19 cellular contexts compared by ENCODE assay signal in genomic region chr14:105385698-105386365, GRCh38. TPM values are rescaled to one million over a fixed set of nuclear protein-coding genes. Genes with fewer than 3 reads are reported as not detected.
DNase-seq lines count a peak whose midpoint lies in the region; ATAC-seq, FAIRE-seq and TF ChIP-seq lines count a peak whose summit lies in the region.
"Had no signal": no experiment of that assay in that cellular context is flagged by ENCODE, and none has a peak within 500 bp of the region (broad histone marks: within the 10 kb centered on the region; RNA-seq: fewer than 3 reads in every experiment).

No MANE protein-coding gene starts in this region.

- POLR2A ChIA-PET in K562 (lab: Yijun Ruan, JAX): no interaction called here

- H3K27ac Mint-ChIP-seq in nephron progenitor cell: no peak overlapping the region

- H3K4me2 ChIP-seq in BLaER1 (no peak overlapping the region), K562 (ENCODE audit: insufficient read depth, low read length) (no peak overlapping the region), osteoblast (ENCODE audit: insufficient read depth, low read length) (no peak overlapping the region)

- no peaks in the 10 kb centered on the region for H3K4me1 Mint-ChIP-seq in nephron progenitor cell

- H3K4me1 ChIP-seq in BLaER1: peaks cover 59% of the 10 kb centered on the region
- H3K4me1 ChIP-seq in K562 (replicated peaks in 1 of 2; ENCODE audit: control insufficient read depth in 2 of 2, insufficient read depth in 2 of 2, low read length in 2 of 2): peaks cover 0 to 31% of the 10 kb centered on the region in 2 experiments; a peak in 2 of 5 replicates
- no peaks in the 10 kb centered on the region for H3K4me1 ChIP-seq in kidney (ENCODE audit: control insufficient read depth in 1 of 2, insufficient read depth in 1 of 2, low read depth in 1 of 2, low read length in 2 of 2)
- no peaks in the 10 kb centered on the region for H3K4me1 ChIP-seq in osteoblast (ENCODE audit: insufficient read depth, low read length)
- peaks cover 0 to 5% (median 2%) of the 10 kb centered on the region in 4 donors for H3K4me1 ChIP-seq in Peyer's patch
- H3K4me1 ChIP-seq: SJSA1 had no signal

- CTCF ChIA-PET in K562 (lab: Yijun Ruan, JAX; ENCODE audit: low intra/inter-chr PET ratio): no interaction called here

- 65% methylated on average over 5 of the region's 22 CpGs for WGBS in K562 (ENCODE audit: insufficient coverage, low coverage, missing lambda C conversion rate)

- DNase-seq in K562 (ENCODE audit: extremely low read depth in 1 of 4, low spot score in 3 of 4): no peak
- peak; percentile 63 for DNase-seq in kidney
- peak; percentile 78 for DNase-seq in osteoblast (ENCODE audit: insufficient read length, low spot score, missing footprints)
- no peak for DNase-seq in Peyer's patch
- no peak for DNase-seq in T1000 (lab: John Stamatoyannopoulos, UW)
- no peak for DNase-seq in nephron progenitor cell
- DNase-seq: DMS 273 treated with DMSO at 0.1 percent for 48 hours, H7, NCI-H1105 treated with DMSO at 0.1 percent for 48 hours, NCI-H1694 treated with DMSO at 0.1 percent for 48 hours, NCI-H2107, NCI-H345, NCI-H524 treated with DMSO at 0.1 percent for 48 hours had no signal

- peaks cover 5% of the 10 kb centered on the region for H3K36me3 Mint-ChIP-seq in nephron progenitor cell (ENCODE audit: low read depth)

- in situ Hi-C loops in K562 (cut with MboI): no loop called here

- no peaks in the 10 kb centered on the region for H3K27me3 Mint-ChIP-seq in nephron progenitor cell (ENCODE audit: low read depth, poor library complexity)

- H2AFZ ChIP-seq in K562 (ENCODE audit: low read depth, low read length) (no peak overlapping the region), osteoblast (ENCODE audit: low read length) (no peak overlapping the region)

- ATAC-seq in K562 (no peak), HG03521 (IDR thresholded peaks at IDR 0.05; ENCODE audit: unreplicated experiment) (no peak)

- no peaks in the 10 kb centered on the region for H3K79me2 ChIP-seq in K562 (ENCODE audit: control insufficient read depth, insufficient read depth, low read length)
- H3K79me2 ChIP-seq in osteoblast (ENCODE audit: insufficient read depth, low read length): no peaks in the 10 kb centered on the region

- no peak overlapping the region for H3K4me3 ChIP-seq in BLaER1
- no peak overlapping the region for H3K4me3 ChIP-seq in K562
- no peak overlapping the region for H3K4me3 ChIP-seq in kidney (ENCODE audit: low read length in 2 of 2)
- H3K4me3 ChIP-seq in osteoblast (ENCODE audit: insufficient read depth, low read length): no peak overlapping the region
- no peak overlapping the region for H3K4me3 ChIP-seq in Peyer's patch
- H3K4me3 ChIP-seq: SJSA1 had no signal

- no peak for FAIRE-seq in K562 (lab: Jason Lieb, UNC)
- no peak for FAIRE-seq in kidney (lab: Jason Lieb, UNC)
- FAIRE-seq: G401.6 had no signal

- TF ChIP-seq RAD21 in K562 (CRISPR knock-in tag; conservative IDR thresholded peaks at IDR 0.05 in 1 of 2, IDR thresholded peaks at IDR 0.05 in 1 of 2): no peak

- intact Hi-C loops in K562 (cut with micrococcal nuclease) (no loop called here), kidney (cut with DNase I) (no loop called here)

- H3K27ac ChIP-seq in BLaER1 (0 out of 2 replicates have a peak overlapping the region, but pooled peaks have one; percentile 18), K562 (ENCODE audit: extremely low read depth, low read depth, low read length) (no peak overlapping the region), kidney (ENCODE audit: low read depth in 2 of 2, low read length in 2 of 2) (no peak overlapping the region), osteoblast (ENCODE audit: low read depth, low read length) (no peak overlapping the region), Peyer's patch (no peak overlapping the region)
- H3K27ac ChIP-seq: RWPE1, SJSA1 had no signal

- H4K20me1 ChIP-seq in BLaER1 (peaks cover 13% of the 10 kb centered on the region; the same call in 1 of the 2 replicates), K562 (replicated peaks; ENCODE audit: control insufficient read depth, insufficient read depth, low read length) (no peaks in the 10 kb centered on the region; the same call in 1 of the 2 replicates), osteoblast (ENCODE audit: insufficient read depth, low read length) (no peaks in the 10 kb centered on the region)

- no peaks in the 10 kb centered on the region for H3K9me3 ChIP-seq in BLaER1
- no peaks in the 10 kb centered on the region for H3K9me3 ChIP-seq in K562 (replicated peaks; ENCODE audit: control insufficient read depth, insufficient read depth, low read depth, low read length)
- H3K9me3 ChIP-seq in kidney (ENCODE audit: control insufficient read depth in 1 of 2, low read length in 2 of 2): no peaks in the 10 kb centered on the region
- H3K9me3 ChIP-seq in osteoblast (ENCODE audit: low read depth, low read length): no peaks in the 10 kb centered on the region
- H3K9me3 ChIP-seq in Peyer's patch: no peaks in the 10 kb centered on the region
- H3K9me3 ChIP-seq: SJSA1 had no signal

- no peaks in the 10 kb centered on the region for H3K9me3 Mint-ChIP-seq in nephron progenitor cell
- H3K9me3 Mint-ChIP-seq: CD14-positive monocyte had no signal

- H3K36me3 ChIP-seq in BLaER1 (peaks cover 68% of the 10 kb centered on the region), K562 (ENCODE audit: control insufficient read depth, insufficient read depth, low read length) (no peaks in the 10 kb centered on the region), kidney (ENCODE audit: control insufficient read depth in 1 of 2, insufficient read depth in 2 of 2, low read length in 2 of 2) (peaks cover 5 to 17% of the 10 kb centered on the region in 2 donors), osteoblast (ENCODE audit: insufficient read depth, low read length) (no peaks in the 10 kb centered on the region), Peyer's patch (peaks cover 0 to 47% (median 0%) of the 10 kb centered on the region in 3 donors)
- H3K36me3 ChIP-seq: SJSA1 had no signal

- no peak for TF ChIP-seq POLR2A in K562 (conservative IDR thresholded peaks at IDR 0.05)
- no peak for TF ChIP-seq POLR2A in Peyer's patch (IDR thresholded peaks at IDR 0.05)

- TF ChIP-seq CTCF in K562 (IDR thresholded peaks at IDR 0.05 in 2 of 3, conservative IDR thresholded peaks at IDR 0.05 in 1 of 3; ENCODE audit: insufficient read depth in 2 of 3, low read depth in 1 of 3, low read length in 3 of 3) (no peak), kidney (IDR thresholded peaks at IDR 0.05; ENCODE audit: borderline replicate concordance, extremely low read depth, insufficient read depth) (no peak), osteoblast (IDR thresholded peaks at IDR 0.05; ENCODE audit: extremely low read depth, low read depth, low read length) (no peak), Peyer's patch (IDR thresholded peaks at IDR 0.05) (no peak), nephron progenitor cell (IDR thresholded peaks at IDR 0.05) (no peak)

- H3K9ac ChIP-seq in BLaER1: no peak overlapping the region
- H3K9ac ChIP-seq in K562 (ENCODE audit: insufficient read depth in 1 of 2, low read depth in 2 of 2, low read length in 2 of 2): no peak overlapping the region; a peak in 1 of 4 replicates
- no peak overlapping the region for H3K9ac ChIP-seq in kidney (ENCODE audit: low read length in 2 of 2)

- no peaks in the 10 kb centered on the region for H3K27me3 ChIP-seq in BLaER1
- H3K27me3 ChIP-seq in K562 (ENCODE audit: control insufficient read depth in 2 of 2, insufficient read depth in 2 of 2, low read length in 2 of 2): no peaks in the 10 kb centered on the region
- H3K27me3 ChIP-seq in osteoblast (ENCODE audit: insufficient read depth, low read length): no peaks in the 10 kb centered on the region
- H3K27me3 ChIP-seq in Peyer's patch: no peaks in the 10 kb centered on the region
- H3K27me3 ChIP-seq: SJSA1 had no signal

- no peak overlapping the region for H3K4me3 Mint-ChIP-seq in nephron progenitor cell
- H3K4me3 Mint-ChIP-seq: CD14-positive monocyte had no signal

- TF ChIP-seq EP300 in K562 (IDR thresholded peaks at IDR 0.05; ENCODE audit: low read length): no peak

- no TSS peak for BruUV-seq in K562 (replicated peaks; lab: Mats Ljungman, UMichigan)

- no peaks in the 10 kb centered on the region for H3K9me1 ChIP-seq in K562 (ENCODE audit: control insufficient read depth, insufficient read depth, low read length)

RNA-seq across cellular contexts. Expression of gene TEX22, which starts 12.5 kb away (rescaled TPM):
- 2.3 and 5.1 TPM in 2 replicates for total RNA-seq in K562 (2011; cell fraction: chromatin; rRNA removed; ENCODE audit: low replicate concordance)
- total RNA-seq in K562 (2011; cell fraction: nucleolus; rRNA removed): 2.6 and 3.8 TPM in 2 replicates
- 1.9 and 2.6 TPM in 2 replicates for total RNA-seq in K562 (2011; cell fraction: nucleoplasm; rRNA removed)
- total RNA-seq in K562 (2014; rRNA removed) (0.04 and 0.05 TPM in 2 replicates), K562 (2014; rRNA removed; fragmentation: Illumina TruSeq; extraction: Trizol) (0.06 and 0.55 TPM in 2 replicates), K562 (2015; rRNA removed; fragmentation: Illumina TruSeq; extraction: Trizol) (0.14 and 0.45 TPM in 2 replicates), K562 (2021) (1.0 and 1.7 TPM in 2 replicates), kidney (3.3 TPM), osteoblast (under 0.01 and 0.29 TPM in 2 replicates), Peyer's patch (1 to 10 TPM in 1 of 4 donors, under 1 TPM in 2, not detected in 1; 0.35 to 1.6 (median 0.94) TPM)
- polyA plus RNA-seq in K562 (2011; rRNA removed) (0.31 and 0.50 TPM in 2 replicates), K562 (2014; fragmentation: Illumina TruSeq; extraction: Trizol) (0.04 and 0.14 TPM in 2 replicates), K562 (2014; fragmentation: Nextera tagmentation; extraction: Ambion mirVana) (not detected), K562 (2014; rRNA removed) (0.18 and 0.23 TPM in 2 replicates), kidney (ENCODE audit: insufficient read depth, low read depth, low replicate concordance) (1.5 TPM)
- 0.22 and 0.66 TPM in 2 replicates for polyA plus RNA-seq in K562 (2011; cell fraction: cytosol; rRNA removed)
- polyA plus RNA-seq in K562 (2011; cell fraction: nucleus; rRNA removed): 3.7 and 7.3 TPM in 2 replicates
- polyA plus RNA-seq in K562 (2012): 0.14 and 0.36 TPM in 2 replicates
- polyA minus RNA-seq in K562 (2011; rRNA and poly(A)+ RNA removed): 0.11 and 0.12 TPM in 2 replicates
- polyA minus RNA-seq in K562 (2011; cell fraction: cytosol; rRNA and poly(A)+ RNA removed): not detected in 2 replicates
- polyA minus RNA-seq in K562 (2011; cell fraction: nucleus; rRNA and poly(A)+ RNA removed): 0.56 and 0.94 TPM in 2 replicates

RNA-seq across cellular contexts. Expression of gene MTA1, which starts 33.8 kb away (rescaled TPM):
- total RNA-seq in K562 (2011; cell fraction: chromatin; rRNA removed; ENCODE audit: low replicate concordance): 154 and 390 TPM in 2 replicates
- total RNA-seq in K562 (2011; cell fraction: nucleolus; rRNA removed): 257 and 271 TPM in 2 replicates
- 138 and 156 TPM in 2 replicates for total RNA-seq in K562 (2011; cell fraction: nucleoplasm; rRNA removed)
- total RNA-seq in K562 (2014; rRNA removed) (48.1 and 61.0 TPM in 2 replicates), K562 (2014; rRNA removed; fragmentation: Illumina TruSeq; extraction: Trizol) (11.6 and 12.2 TPM in 2 replicates), K562 (2015; rRNA removed; fragmentation: Illumina TruSeq; extraction: Trizol) (32.3 and 33.4 TPM in 2 replicates), K562 (2021) (107 and 118 TPM in 2 replicates), kidney (112 TPM), osteoblast (60.4 TPM in 2 replicates), Peyer's patch (100 to 1,000 TPM in 3 of 4 donors, 10 to 100 TPM in 1; 75.7 to 295 (median 165) TPM)
- polyA plus RNA-seq in K562 (2011; rRNA removed) (47.7 and 58.6 TPM in 2 replicates), K562 (2014; fragmentation: Illumina TruSeq; extraction: Trizol) (29.5 and 45.4 TPM in 2 replicates), K562 (2014; fragmentation: Nextera tagmentation; extraction: Ambion mirVana) (under 1 TPM; 0.13 to 0.14 TPM), K562 (2014; rRNA removed) (90.0 and 103 TPM in 2 replicates), kidney (ENCODE audit: insufficient read depth, low read depth, low replicate concordance) (30.4 TPM)
- 31.6 and 47.1 TPM in 2 replicates for polyA plus RNA-seq in K562 (2011; cell fraction: cytosol; rRNA removed)
- 383 and 622 TPM in 2 replicates for polyA plus RNA-seq in K562 (2011; cell fraction: nucleus; rRNA removed)
- 74.0 and 91.7 TPM in 2 replicates for polyA plus RNA-seq in K562 (2012)
- polyA minus RNA-seq in K562 (2011; rRNA and poly(A)+ RNA removed): 13.9 and 22.6 TPM in 2 replicates
- 69.0 and 80.6 TPM in 2 replicates for polyA minus RNA-seq in K562 (2011; cell fraction: cytosol; rRNA and poly(A)+ RNA removed)
- polyA minus RNA-seq in K562 (2011; cell fraction: nucleus; rRNA and poly(A)+ RNA removed): 102 and 104 TPM in 2 replicates

Comparison
In these comparisons a context has a peak if more than half of its experiments do, and no peak if none do; other contexts are left out.
1. DNase-seq: peak in kidney (single experiment) and osteoblast (single experiment); none in K562 (0 of 4), Peyer's patch (0 of 3), T1000 (single experiment) and nephron progenitor cell (single experiment).